25 cellular contexts compared by ENCODE assay signal in the genomic region with DNA sequence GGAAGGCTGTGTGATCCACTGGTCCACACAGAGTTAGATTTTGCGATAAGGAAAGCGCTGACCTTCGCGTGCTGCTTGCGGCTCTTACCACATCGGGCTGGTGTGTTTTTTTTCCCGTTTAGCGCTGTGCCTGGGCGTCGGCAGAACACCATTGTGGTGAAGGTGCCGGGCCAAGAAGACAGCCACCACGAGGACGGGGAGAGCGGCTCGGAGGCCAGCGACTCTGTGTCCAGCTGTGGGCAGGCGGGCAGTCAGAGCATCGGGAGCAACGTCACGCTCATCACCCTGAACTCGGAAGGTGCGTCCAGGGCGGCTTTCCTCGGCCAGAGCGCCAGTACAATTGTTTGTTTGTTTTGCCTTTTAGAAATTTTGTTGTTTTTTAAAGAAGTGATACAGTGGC.
"Had no signal": no experiment of that assay in that cellular context is flagged by ENCODE, and none has a peak within 500 bp of the region (broad histone marks: within the 10 kb centered on the region; RNA-seq: fewer than 3 reads in every experiment).

No MANE protein-coding gene starts in this region.

- ATAC-seq: activated CD8-positive, alpha-beta memory T cell treated with anti-CD3 and anti-CD28 coated beads, Interleukin-2, amount 10 ng/mL, durations not matched to agents 7 days and 5 days; WTC11 had no signal

- H3K27ac ChIP-seq: PC-9 had no signal

- H3K27ac Mint-ChIP-seq: activated CD8-positive, alpha-beta memory T cell treated with anti-CD3 and anti-CD28 coated beads, Interleukin-2, amount 10 ng/mL, durations not matched to agents 7 days and 5 days; activated naive CD4-positive, alpha-beta T cell treated with anti-CD3 and anti-CD28 coated beads for 36 hours; activated naive CD8-positive, alpha-beta T cell treated with anti-CD3 and anti-CD28 coated beads for 36 hours; activated T-helper 1 cell treated with anti-CD3 and anti-CD28 coated beads, Interleukin-12 subunit alpha, Interleukin-12 subunit beta, Interleukin-2, Interleukin-4 antibody, amounts not matched to agents 30 ng/mL and 10 ng/mL and 1 ng/mL, durations not matched to agents 14 hours and 24 hours and 36 hours; T-helper 17 cell; WTC11 had no signal

- H3K4me2 ChIP-seq: PC-9 had no signal

- H3K4me3 Mint-ChIP-seq: activated CD4-positive, alpha-beta T cell treated with anti-CD3 and anti-CD28 coated beads, Interleukin-2, amount 10 ng/mL, durations not matched to agents 24 days and 14 days; activated CD8-positive, alpha-beta memory T cell treated with anti-CD3 and anti-CD28 coated beads, Interleukin-2, amount 10 ng/mL, durations not matched to agents 7 days and 5 days; activated naive CD4-positive, alpha-beta T cell treated with anti-CD3 and anti-CD28 coated beads for 36 hours; activated naive CD8-positive, alpha-beta T cell treated with anti-CD3 and anti-CD28 coated beads for 36 hours; activated T-cell treated with anti-CD3 and anti-CD28 coated beads, Interleukin-2, amount 50 U/mL, for 24 hours; activated T-helper 1 cell treated with anti-CD3 and anti-CD28 coated beads, Interleukin-12 subunit alpha, Interleukin-12 subunit beta, Interleukin-2, Interleukin-4 antibody, amounts not matched to agents 30 ng/mL and 10 ng/mL and 1 ng/mL, durations not matched to agents 14 hours and 24 hours and 36 hours; T-helper 17 cell; WTC11 had no signal

- H3K9me3 Mint-ChIP-seq: activated CD4-positive, alpha-beta T cell treated with anti-CD3 and anti-CD28 coated beads, Interleukin-2, amount 10 ng/mL, durations not matched to agents 24 days and 14 days; activated naive CD4-positive, alpha-beta T cell treated with anti-CD3 and anti-CD28 coated beads for 36 hours; activated naive CD8-positive, alpha-beta T cell treated with anti-CD3 and anti-CD28 coated beads for 36 hours; activated T-cell treated with anti-CD3 and anti-CD28 coated beads, Interleukin-2, amount 50 U/mL, for 24 hours; activated T-helper 1 cell treated with anti-CD3 and anti-CD28 coated beads, Interleukin-12 subunit alpha, Interleukin-12 subunit beta, Interleukin-2, Interleukin-4 antibody, amounts not matched to agents 30 ng/mL and 10 ng/mL and 1 ng/mL, durations not matched to agents 14 hours and 24 hours and 36 hours had no signal

- H3K27me3 Mint-ChIP-seq: activated CD4-positive, alpha-beta T cell treated with anti-CD3 and anti-CD28 coated beads, Interleukin-2, amount 10 ng/mL, durations not matched to agents 24 days and 14 days; activated CD8-positive, alpha-beta memory T cell treated with anti-CD3 and anti-CD28 coated beads, Interleukin-2, amount 10 ng/mL, durations not matched to agents 7 days and 5 days; activated naive CD8-positive, alpha-beta T cell treated with anti-CD3 and anti-CD28 coated beads for 36 hours; activated T-cell treated with anti-CD3 and anti-CD28 coated beads, Interleukin-2, amount 50 U/mL, for 24 hours; T-helper 17 cell had no signal

- H3K4me1 Mint-ChIP-seq: activated CD8-positive, alpha-beta memory T cell treated with anti-CD3 and anti-CD28 coated beads, Interleukin-2, amount 10 ng/mL, durations not matched to agents 7 days and 5 days had no signal

- H2AFZ ChIP-seq: PC-9 had no signal

- DNase-seq: activated CD4-positive, alpha-beta T cell treated with anti-CD3 and anti-CD28 coated beads for 1 hour; activated CD4-positive, alpha-beta T cell treated with anti-CD3 and anti-CD28 coated beads, Interleukin-2, amount 10 ng/mL, durations not matched to agents 24 days and 14 days; activated CD4-positive, alpha-beta T cell treated with anti-CD3 and anti-CD28 coated beads, Interleukin-2, amount 50 U/mL, for 48 hours; activated CD8-positive, alpha-beta memory T cell treated with anti-CD3 and anti-CD28 coated beads, Interleukin-2, amount 10 ng/mL, durations not matched to agents 7 days and 5 days; activated gamma-delta T cell; activated naive CD4-positive, alpha-beta T cell treated with anti-CD3 and anti-CD28 coated beads for 36 hours; activated naive CD8-positive, alpha-beta T cell treated with anti-CD3 and anti-CD28 coated beads for 36 hours; activated T-cell treated with anti-CD3 and anti-CD28 coated beads, Interleukin-2, amount 50 U/mL, for 24 hours; anterior cingulate cortex; caudate nucleus; MM.1S; NCI-H1105; NCI-H1436; NCI-H1694 treated with DMSO at 0.1 percent for 48 hours; NCI-H2029 treated with DMSO at 0.1 percent for 48 hours; NCI-H345; NCI-H510A; NCI-H69; NK-92 treated with Interleukin-12 subunit alpha and Interleukin-12 subunit beta, amount 100 ng/mL, for 24 hours; PC-9; SHP77 treated with DMSO at 0.1 percent for 48 hours; T-helper 17 cell; T-helper 9 cell had no signal

- H3K4me3 ChIP-seq: PC-9 had no signal
